Comparison of ENCODE assay signal across 8 cellular contexts in the genomic region with DNA sequence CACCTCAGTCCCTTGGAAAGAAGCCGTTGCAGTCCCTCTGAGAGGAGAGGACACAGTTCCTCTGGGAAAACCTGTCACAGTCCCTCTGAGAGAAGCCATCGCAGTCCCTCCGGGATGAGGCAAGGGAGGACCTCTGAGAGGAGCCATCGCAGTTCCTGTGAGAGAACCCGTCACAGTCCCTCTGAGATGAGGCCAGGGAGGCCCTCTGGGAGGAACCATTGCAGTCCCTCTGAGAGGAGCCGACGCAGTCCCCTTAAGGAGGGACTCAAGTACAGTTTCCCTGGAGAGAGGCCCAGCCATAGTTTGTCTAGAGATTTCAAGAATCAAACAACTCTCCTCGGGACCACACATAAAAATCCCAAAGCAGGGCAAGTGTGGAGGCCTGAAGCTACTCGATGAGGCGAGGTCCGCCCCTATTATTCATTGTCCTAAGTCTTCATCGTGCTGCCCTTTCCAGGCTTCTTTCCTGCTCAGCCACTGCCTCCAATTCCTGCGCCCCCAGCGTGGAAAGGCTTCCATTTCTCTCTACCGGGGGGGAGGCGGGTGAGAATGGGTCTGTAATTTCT. TPM values are rescaled to one million over a fixed set of nuclear protein-coding genes. Genes with fewer than 3 reads are reported as not detected.
DNase-seq lines count a peak whose midpoint lies in the region; ATAC-seq and TF ChIP-seq lines count a peak whose summit lies in the region.

No MANE protein-coding gene starts in this region.

- H3K27ac ChIP-seq in GM23248, result peak overlapping the region; percentile 53
- peak overlapping the region; percentile 56; the same call in 1 of the 2 replicates for H3K27ac ChIP-seq in VCaP
- peak overlapping the region in 17 of 21 experiments; percentile 12 to 83 (median 69) for H3K27ac ChIP-seq in skin epidermis

- no peak for TF ChIP-seq CTCF in VCaP (conservative IDR thresholded peaks at IDR 0.05)
- TF ChIP-seq CTCF in glutamatergic neuron (IDR thresholded peaks at IDR 0.05; ENCODE audit: partially characterized antibody, unreplicated experiment), result no peak

- peaks cover 9% of the 10 kb centered on the region for H3K4me1 ChIP-seq in GM23248 (ENCODE audit: insufficient read depth)

- H3K9me3 ChIP-seq in GM23248 (ENCODE audit: low read depth), result no peaks in the 10 kb centered on the region

- ATAC-seq in HG02938 (IDR thresholded peaks at IDR 0.05; ENCODE audit: unreplicated experiment), result no peak

- H3K4me3 ChIP-seq in GM23248 (peak overlapping the region; percentile 99), skin epidermis (peak overlapping the region; percentile 41 to 70 (median 59))

- peak overlapping the region; percentile 90 for H3K27ac Mint-ChIP-seq in glutamatergic neuron (ENCODE audit: unreplicated experiment)

- peak overlapping the region; percentile 99 for H3K4me2 ChIP-seq in GM23248 (ENCODE audit: unreplicated experiment)

- H3K27me3 Mint-ChIP-seq in glutamatergic neuron (ENCODE audit: unreplicated experiment), result peaks cover 8% of the 10 kb centered on the region

- WGBS in GM23248 (ENCODE audit: low coverage in 1 of 2, low lambda C conversion rate in 2 of 2, missing lambda C conversion rate in 2 of 2), 2 experiments, result 82 to 83% methylated on average over 16 of the region's 16 CpGs

- no peaks in the 10 kb centered on the region for H4K20me1 ChIP-seq in GM23248 (ENCODE audit: insufficient read depth)

- peak overlapping the region; percentile 84 for H3K9ac ChIP-seq in GM23248

- H3K9me2 ChIP-seq in GM23248 (ENCODE audit: insufficient read depth), result no peaks in the 10 kb centered on the region

- peak overlapping the region; percentile 99 for H3K4me3 Mint-ChIP-seq in glutamatergic neuron (ENCODE audit: unreplicated experiment)

- H3F3A ChIP-seq in GM23248 (ENCODE audit: insufficient read depth), result peaks cover 5% of the 10 kb centered on the region

- H3K4me1 Mint-ChIP-seq in glutamatergic neuron (ENCODE audit: low read depth, unreplicated experiment), result peaks cover 10% of the 10 kb centered on the region

- peak; percentile 5 for DNase-seq in GM23248
- DNase-seq in glutamatergic neuron, result no peak
- DNase-seq in germinal center (ENCODE audit: low spot score), result no peak
- DNase-seq in NAMALWA (ENCODE audit: low spot score), result no peak
- DNase-seq in cerebellar cortex (ENCODE audit: low spot score), result no peak

- H3K79me2 ChIP-seq in GM23248 (ENCODE audit: insufficient read depth), result peaks cover 41% of the 10 kb centered on the region

- in situ Hi-C loops in GM23248 (cut with MboI), result no loop called here

- H3K27me3 ChIP-seq in GM23248 (replicated peaks; ENCODE audit: insufficient read depth), result no peaks in the 10 kb centered on the region

- H3K9me3 Mint-ChIP-seq in glutamatergic neuron (ENCODE audit: unreplicated experiment), result peaks cover 19% of the 10 kb centered on the region

- no peaks in the 10 kb centered on the region for H3K36me3 ChIP-seq in GM23248 (ENCODE audit: low read depth)

- peak overlapping the region; percentile 89 for H2AFZ ChIP-seq in GM23248

- H3K36me3 Mint-ChIP-seq in glutamatergic neuron (ENCODE audit: unreplicated experiment), result peaks cover 33% of the 10 kb centered on the region

RNA-seq across cellular contexts. Expression of gene ZNF512, which starts 0.6 kb away (rescaled TPM):
- total RNA-seq in GM23248 (2014; rRNA removed; shearing (Covaris generic)), result 13.3 and 16.1 TPM in 2 replicates
- polyA plus RNA-seq in GM23248 (2016; fragmentation: Nextera tagmentation; extraction: Ambion mirVana), result 13.7 and 16.7 TPM in 2 replicates
- total RNA-seq in glutamatergic neuron (ENCODE audit: unreplicated experiment), result 93.1 TPM

RNA-seq across cellular contexts. Expression of gene CCDC121, which starts 46.6 kb away (rescaled TPM):
- total RNA-seq in GM23248 (2014; rRNA removed; shearing (Covaris generic)), result 1.6 and 3.4 TPM in 2 replicates
- polyA plus RNA-seq in GM23248 (2016; fragmentation: Nextera tagmentation; extraction: Ambion mirVana), result 0.50 and 0.87 TPM in 2 replicates
- total RNA-seq in glutamatergic neuron (ENCODE audit: unreplicated experiment), result 5.3 TPM

RNA-seq across cellular contexts. Expression of gene GPN1, which starts 46.6 kb away (rescaled TPM):
- total RNA-seq in GM23248 (2014; rRNA removed; shearing (Covaris generic)), result 24.7 and 25.1 TPM in 2 replicates
- 41.4 and 42.4 TPM in 2 replicates for polyA plus RNA-seq in GM23248 (2016; fragmentation: Nextera tagmentation; extraction: Ambion mirVana)
- total RNA-seq in glutamatergic neuron (ENCODE audit: unreplicated experiment), result 37.5 TPM
